ENCODE assay signal across 8 cellular contexts in genomic region chr6:131061771-131062160, GRCh38. TPM values are rescaled to one million over a fixed set of nuclear protein-coding genes. Genes with fewer than 3 reads are reported as not detected.
DNase-seq lines count a peak whose midpoint lies in the region; ATAC-seq and TF ChIP-seq lines count a peak whose summit lies in the region.

No MANE protein-coding gene starts in this region.

- H3K36me3 ChIP-seq in mucosa of descending colon (ENCODE audit: low read depth), result no peaks in the 10 kb centered on the region

- peaks cover 21 to 32% (median 27%) of the 10 kb centered on the region in 3 donors for H3K4me1 Mint-ChIP-seq in IgD-negative memory B cell

- no peaks in the 10 kb centered on the region for H3K9me3 Mint-ChIP-seq in IgD-negative memory B cell

- H3K4me3 Mint-ChIP-seq in IgD-negative memory B cell, result peak overlapping the region; percentile 88 to 96 (median 92)

- intact Hi-C loops in mucosa of descending colon (cut with DNase I, micrococcal nuclease), result no loop called here

- H3K4me1 ChIP-seq in mucosa of descending colon (ENCODE audit: low read depth), result peaks cover 5% of the 10 kb centered on the region

- H3K27me3 Mint-ChIP-seq in IgD-negative memory B cell, result no peaks in the 10 kb centered on the region

- no peak for ATAC-seq in mucosa of descending colon
- no peak for ATAC-seq in HG03565 (IDR thresholded peaks at IDR 0.05; ENCODE audit: unreplicated experiment)
- ATAC-seq in GM18870 (IDR thresholded peaks at IDR 0.05; ENCODE audit: unreplicated experiment), result no peak

- POLR2A ChIA-PET in AG04449 (lab: Yijun Ruan, JAX), result no interaction called here

- peak overlapping the region; percentile 17 to 90 (median 57) for H3K27ac Mint-ChIP-seq in IgD-negative memory B cell

- H3K9me3 ChIP-seq in mucosa of descending colon, result no peaks in the 10 kb centered on the region

- H3K36me3 Mint-ChIP-seq in IgD-negative memory B cell, result no peaks in the 10 kb centered on the region

- TF ChIP-seq CTCF in AG04449 (IDR thresholded peaks at IDR 0.05; ENCODE audit: insufficient read depth, low read length, missing control alignments) (no peak), cardiac fibroblast (IDR thresholded peaks at IDR 0.05; ENCODE audit: low read depth, low read length) (no peak), mucosa of descending colon (IDR thresholded peaks at IDR 0.05) (no peak)

- CTCF ChIA-PET in AG04449 (lab: Yijun Ruan, JAX), result interaction anchor here (1.9 to 3.4 kb wide), 4 partner anchors 12 to 176 kb away, joined by 4 to 18 read pairs (median 6); no protein-coding TSS in a partner anchor

- H3K4me3 ChIP-seq in AG04449 (ENCODE audit: low read depth, low read length) (peak overlapping the region; percentile 78), cardiac fibroblast (replicated peaks in 1 of 2; ENCODE audit: low read depth in 2 of 2, low read length in 2 of 2) (peak overlapping the region; percentile 85), mucosa of descending colon (peak overlapping the region; percentile 97)

- no peak for DNase-seq in AG04449 (ENCODE audit: low read depth, low spot score)
- DNase-seq in cardiac fibroblast (ENCODE audit: low read depth in 2 of 2), result peak in 1 of 2 donors; percentile 39
- no peak for DNase-seq in mucosa of descending colon
- DNase-seq in stimulated activated CD4-positive, alpha-beta T cell treated with anti-CD3 and anti-CD28 coated beads, Interleukin-4, amount 100 ng/mL, for 4 hours, result no peak
- DNase-seq in GM03348 (ENCODE audit: low spot score), result no peak

RNA-seq across cellular contexts. Expression of gene EPB41L2, which starts 1.3 kb away (rescaled TPM):
- 21.2 TPM for polyA plus RNA-seq in IgD-negative memory B cell
- total RNA-seq in mucosa of descending colon, result 100 to 1,000 TPM in 1 of 3 donors, 10 to 100 TPM in 2; 80.1 to 148 (median 93.0) TPM
